11 cellular contexts compared by ENCODE assay signal in the genomic region with DNA sequence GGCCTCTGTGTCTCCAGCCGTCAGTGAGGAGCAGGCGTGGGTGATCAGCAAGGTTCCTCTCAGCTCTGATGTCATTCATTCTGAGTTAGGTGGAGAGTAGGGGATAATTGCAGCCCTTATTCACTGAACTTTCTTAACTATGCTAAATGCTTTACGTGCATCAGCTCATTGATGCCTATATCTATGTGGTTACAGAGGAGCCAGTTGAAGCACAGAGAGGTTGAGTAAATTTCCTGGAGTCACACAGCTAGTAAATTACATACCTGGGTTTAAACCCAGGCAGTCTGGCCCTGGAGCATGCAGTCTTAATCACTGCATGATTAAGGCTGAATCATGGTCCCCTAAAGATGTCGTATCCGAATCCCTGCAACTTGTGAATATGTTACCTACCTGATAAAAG.
DNase-seq lines count a peak whose midpoint lies in the region; ATAC-seq, FAIRE-seq and TF ChIP-seq lines count a peak whose summit lies in the region.
"Had no signal": no experiment of that assay in that cellular context is flagged by ENCODE, and none has a peak within 500 bp of the region (broad histone marks: within the 10 kb centered on the region; RNA-seq: fewer than 3 reads in every experiment).

No MANE protein-coding gene starts in this region.

- POLR2A ChIA-PET in activated B cell treated with CpG ODN at 0.5 μM for 24 hours (lab: Charles Lee): interaction anchor here (0.9 to 6.5 kb wide), 15 partner anchors 9 to 211 kb away, joined by 3 to 134 read pairs (median 10); a partner anchor contains a TSS
- POLR2A ChIA-PET in HEK293T (lab: Yijun Ruan, JAX): no interaction called here

- peaks cover 95% of the 10 kb centered on the region for H3K4me1 Mint-ChIP-seq in activated B cell treated with CpG ODN at 0.5 μM for 24 hours

- TF ChIP-seq CTCF in activated B cell treated with CpG ODN at 0.5 μM for 24 hours (IDR thresholded peaks at IDR 0.05): no peak

- TF ChIP-seq POLR2A in GM12891 (IDR thresholded peaks at IDR 0.05; ENCODE audit: low read depth, low read length): no peak

- H3K36me3 Mint-ChIP-seq in activated B cell treated with CpG ODN at 0.5 μM for 24 hours (ENCODE audit: low read depth): peaks cover 3% of the 10 kb centered on the region

- intact Hi-C loops in activated B cell treated with CpG ODN at 0.5 μM for 24 hours (cut with micrococcal nuclease): loop anchor here (1.0 to 5.0 kb wide), 19 partner anchors 8 to 580 kb away; a partner anchor contains a TSS

- H3K27ac Mint-ChIP-seq in activated B cell treated with CpG ODN at 0.5 μM for 24 hours: peak overlapping the region; percentile 100

- CTCF ChIA-PET in activated B cell treated with CpG ODN at 0.5 μM for 24 hours (lab: Charles Lee): interaction anchor here (0.6 to 4.5 kb wide), 7 partner anchors 33 to 183 kb away, joined by 3 to 31 read pairs (median 4); a partner anchor contains a TSS
- CTCF ChIA-PET in HEK293T (lab: Yijun Ruan, JAX): interaction anchor here (0.5 kb wide), 1 partner anchor 44 kb away, joined by 3 read pairs; no protein-coding TSS in a partner anchor

- peak overlapping the region; percentile 86 for H3K4me3 Mint-ChIP-seq in activated B cell treated with CpG ODN at 0.5 μM for 24 hours

- no peaks in the 10 kb centered on the region for H3K27me3 Mint-ChIP-seq in activated B cell treated with CpG ODN at 0.5 μM for 24 hours

- H3K9me3 Mint-ChIP-seq in activated B cell treated with CpG ODN at 0.5 μM for 24 hours: no peaks in the 10 kb centered on the region

- DNase-seq in stimulated activated CD4-positive, alpha-beta T cell treated with anti-CD3 and anti-CD28 coated beads, Interleukin-15, amount 100 ng/mL, for 24 hours: peak; percentile 35
- no peak for DNase-seq in stimulated activated CD4-positive, alpha-beta T cell treated with anti-CD3 and anti-CD28 coated beads, Interleukin-12 subunit alpha, Interleukin-12 subunit beta, amount 100 ng/mL, for 4 hours
- DNase-seq in activated B cell treated with CpG ODN at 0.5 μM for 24 hours (no peak), iris pigment epithelial cell (ENCODE audit: low read depth) (peak; percentile 50), HEK293T (ENCODE audit: extremely low spot score) (no peak), amygdala (lab: John Stamatoyannopoulos, UW) (no peak), GM12891 (ENCODE audit: insufficient read length, low spot score) (no peak)
- no peak for DNase-seq in effector CD4-positive, alpha-beta T cell
- DNase-seq: MG63 had no signal

- FAIRE-seq in GM12891 (lab: Jason Lieb, UNC): no peak
- FAIRE-seq: urothelium cell line had no signal

- ATAC-seq in activated B cell treated with CpG ODN at 0.5 μM for 24 hours (ENCODE audit: low read depth): no peak
- ATAC-seq: Right ventricle myocardium inferior had no signal

TF ChIP-seq in HEK293T, 16 proteins besides CTCF, POLR2A, EP300 and RAD21:
- TF ChIP-seq ELF4 (IDR thresholded peaks at IDR 0.05) (no peak), L3MBTL2 (conservative IDR thresholded peaks at IDR 0.05) (no peak), FOXM1 (IDR thresholded peaks at IDR 0.05; ENCODE audit: borderline replicate concordance) (no peak), FOXK2 (IDR thresholded peaks at IDR 0.05) (no peak), BHLHE40 (IDR thresholded peaks at IDR 0.05; ENCODE audit: borderline replicate concordance) (no peak), ZNF384 (IDR thresholded peaks at IDR 0.05) (no peak), FOXA1 (IDR thresholded peaks at IDR 0.05) (no peak), SUZ12 (IDR thresholded peaks at IDR 0.05) (no peak), LEF1 (IDR thresholded peaks at IDR 0.05; ENCODE audit: borderline replicate concordance) (no peak), TARDBP (IDR thresholded peaks at IDR 0.05) (no peak), NFRKB (IDR thresholded peaks at IDR 0.05) (no peak), SP1 (IDR thresholded peaks at IDR 0.05) (no peak), HDGF (IDR thresholded peaks at IDR 0.05; ENCODE audit: borderline replicate concordance) (no peak), ARNT (IDR thresholded peaks at IDR 0.05) (no peak), CTBP1 (IDR thresholded peaks at IDR 0.05; ENCODE audit: borderline replicate concordance) (no peak)
- TF ChIP-seq, protein P1, sequence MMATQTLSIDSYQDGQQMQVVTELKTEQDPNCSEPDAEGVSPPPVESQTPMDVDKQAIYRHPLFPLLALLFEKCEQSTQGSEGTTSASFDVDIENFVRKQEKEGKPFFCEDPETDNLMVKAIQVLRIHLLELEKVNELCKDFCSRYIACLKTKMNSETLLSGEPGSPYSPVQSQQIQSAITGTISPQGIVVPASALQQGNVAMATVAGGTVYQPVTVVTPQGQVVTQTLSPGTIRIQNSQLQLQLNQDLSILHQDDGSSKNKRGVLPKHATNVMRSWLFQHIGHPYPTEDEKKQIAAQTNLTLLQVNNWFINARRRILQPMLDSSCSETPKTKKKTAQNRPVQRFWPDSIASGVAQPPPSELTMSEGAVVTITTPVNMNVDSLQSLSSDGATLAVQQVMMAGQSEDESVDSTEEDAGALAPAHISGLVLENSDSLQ (IDR thresholded peaks at IDR 0.05): no peak

TF ChIP-seq in GM12891, 5 proteins besides CTCF, POLR2A, EP300 and RAD21:
- TF ChIP-seq PAX5 (IDR thresholded peaks at IDR 0.05; ENCODE audit: insufficient read depth, low read length, severe bottlenecking): no peak
- no peak for TF ChIP-seq TAF1 (IDR thresholded peaks at IDR 0.05; ENCODE audit: low read depth, low read length)
- TF ChIP-seq SPI1 (IDR thresholded peaks at IDR 0.05; ENCODE audit: low read depth, low read length): no peak
- no peak for TF ChIP-seq POU2F2 (IDR thresholded peaks at IDR 0.05; ENCODE audit: low read depth, low read length)
- TF ChIP-seq POLR2AphosphoS5 (IDR thresholded peaks at IDR 0.05; ENCODE audit: low read depth, low read length): no peak
TF ChIP-seq in GM12891: peak in this region for 0.

Comparison
In these comparisons a context has a peak if more than half of its experiments do, and no peak if none do; other contexts are left out.
1. DNase-seq: peak in stimulated activated CD4-positive, alpha-beta T cell treated with anti-CD3 and anti-CD28 coated beads, Interleukin-15, amount 100 ng/mL, for 24 hours (single experiment) and iris pigment epithelial cell (single experiment); none in stimulated activated CD4-positive, alpha-beta T cell treated with anti-CD3 and anti-CD28 coated beads, Interleukin-12 subunit alpha, Interleukin-12 subunit beta, amount 100 ng/mL, for 4 hours (single experiment), activated B cell treated with CpG ODN at 0.5 μM for 24 hours (single experiment), HEK293T (single experiment), amygdala (0 of 56), effector CD4-positive, alpha-beta T cell (single experiment) and GM12891 (single experiment).